Comparison of ENCODE assay signal across 33 cellular contexts in genomic region chr2:111205774-111206173, GRCh38.
"Had no signal": no experiment of that assay in that cellular context is flagged by ENCODE, and none has a peak within 500 bp of the region (broad histone marks: within the 10 kb centered on the region; RNA-seq: fewer than 3 reads in every experiment).

No MANE protein-coding gene starts in this region.

- H3K79me2 ChIP-seq: parathyroid adenoma had no signal

- H3K27ac Mint-ChIP-seq: activated CD8-positive, alpha-beta memory T cell treated with anti-CD3 and anti-CD28 coated beads, Interleukin-2, amount 10 ng/mL, durations not matched to agents 7 days and 5 days; activated CD8-positive, alpha-beta T cell treated with anti-CD3 and anti-CD28 coated beads, Interleukin-2, amount 10 ng/mL, durations not matched to agents 7 days and 5 days; activated naive CD8-positive, alpha-beta T cell treated with anti-CD3 and anti-CD28 coated beads for 36 hours; activated T-cell treated with anti-CD3 and anti-CD28 coated beads, Interleukin-2, amount 50 U/mL, for 72 hours; brain; effector memory CD8-positive, alpha-beta T cell; natural killer cell; stimulated activated memory B cell treated with anti-CD40 and anti-IgM and Interleukin-4, amounts not matched to agents 10 μg/mL and 1 μg/mL and 100 μg/mL, for 72 hours; stimulated activated naive CD8-positive, alpha-beta T cell treated with anti-CD3 and anti-CD28 coated beads, Interleukin-15, amount 100 ng/mL, for 72 hours; WTC11 had no signal

- H3K9ac ChIP-seq: neural progenitor cell, parathyroid adenoma had no signal

- H3K4me1 Mint-ChIP-seq: brain, WTC11 had no signal

- H3K4me2 ChIP-seq: neural progenitor cell, smooth muscle cell had no signal

- H3K9me3 Mint-ChIP-seq: activated naive CD8-positive, alpha-beta T cell treated with anti-CD3 and anti-CD28 coated beads for 36 hours; brain; effector memory CD8-positive, alpha-beta T cell; natural killer cell; neural progenitor cell; stimulated activated memory B cell treated with anti-CD40 and anti-IgM and Interleukin-4, amounts not matched to agents 10 μg/mL and 1 μg/mL and 100 μg/mL, for 72 hours; WTC11 had no signal

- DNase-seq: activated CD4-positive, alpha-beta T cell treated with anti-CD3 and anti-CD28 coated beads for 1 hour; activated CD8-positive, alpha-beta memory T cell treated with anti-CD3 and anti-CD28 coated beads, Interleukin-2, amount 10 ng/mL, durations not matched to agents 7 days and 5 days; activated CD8-positive, alpha-beta T cell treated with anti-CD3 and anti-CD28 coated beads, Interleukin-2, amount 10 ng/mL, durations not matched to agents 7 days and 5 days; activated naive CD4-positive, alpha-beta T cell treated with Interleukin-2 at 50 U/mL for 16 hours; activated naive CD8-positive, alpha-beta T cell treated with anti-CD3 and anti-CD28 coated beads for 36 hours; activated T-cell treated with anti-CD3 and anti-CD28 coated beads, Interleukin-2, amount 50 U/mL, for 72 hours; caudate nucleus; cortex of kidney; effector memory CD8-positive, alpha-beta T cell; esophagus squamous epithelium; foreskin melanocyte; heart right ventricle; lower lobe of right lung; mesenchymal stem cell; natural killer cell; occipital lobe; psoas muscle; stimulated activated CD4-positive, alpha-beta T cell treated with anti-CD3 and anti-CD28 coated beads, Interleukin-1b, Interleukin-23, amount 100 ng/mL, for 48 hours; stimulated activated CD4-positive, alpha-beta T cell treated with anti-CD3 and anti-CD28 coated beads, Interleukin-4, amount 100 ng/mL, for 4 hours; stimulated activated CD8-positive, alpha-beta memory T cell treated with anti-CD3 and anti-CD28 coated beads, Interleukin-4, amount 100 ng/mL, for 48 hours; stimulated activated naive CD8-positive, alpha-beta T cell treated with anti-CD3 and anti-CD28 coated beads, Interleukin-15, amount 100 ng/mL, for 72 hours; substantia nigra; T-helper 2 cell; thyroid gland; upper lobe of right lung had no signal

- H3K4me1 ChIP-seq: ascending aorta, esophagus squamous epithelium, heart right ventricle, lower lobe of right lung, parathyroid adenoma, psoas muscle, upper lobe of right lung had no signal

- H3K27me3 ChIP-seq: ascending aorta, esophagus squamous epithelium, heart right ventricle, neural progenitor cell, thyroid gland, upper lobe of right lung had no signal

- H3K36me3 Mint-ChIP-seq: activated naive CD8-positive, alpha-beta T cell treated with anti-CD3 and anti-CD28 coated beads for 36 hours; brain; natural killer cell; neural progenitor cell; WTC11 had no signal

- H3K4me3 Mint-ChIP-seq: activated CD8-positive, alpha-beta memory T cell treated with anti-CD3 and anti-CD28 coated beads, Interleukin-2, amount 10 ng/mL, durations not matched to agents 7 days and 5 days; activated CD8-positive, alpha-beta T cell treated with anti-CD3 and anti-CD28 coated beads, Interleukin-2, amount 10 ng/mL, durations not matched to agents 7 days and 5 days; activated naive CD8-positive, alpha-beta T cell treated with anti-CD3 and anti-CD28 coated beads for 36 hours; activated T-cell treated with anti-CD3 and anti-CD28 coated beads, Interleukin-2, amount 50 U/mL, for 72 hours; brain; effector memory CD8-positive, alpha-beta T cell; natural killer cell; neural progenitor cell; stimulated activated memory B cell treated with anti-CD40 and anti-IgM and Interleukin-4, amounts not matched to agents 10 μg/mL and 1 μg/mL and 100 μg/mL, for 72 hours; stimulated activated naive CD8-positive, alpha-beta T cell treated with anti-CD3 and anti-CD28 coated beads, Interleukin-15, amount 100 ng/mL, for 72 hours; WTC11 had no signal

- ATAC-seq: activated CD8-positive, alpha-beta memory T cell treated with anti-CD3 and anti-CD28 coated beads, Interleukin-2, amount 10 ng/mL, durations not matched to agents 7 days and 5 days; activated CD8-positive, alpha-beta T cell treated with anti-CD3 and anti-CD28 coated beads, Interleukin-2, amount 10 ng/mL, durations not matched to agents 7 days and 5 days; activated T-cell treated with anti-CD3 and anti-CD28 coated beads, Interleukin-2, amount 50 U/mL, for 72 hours; effector memory CD8-positive, alpha-beta T cell; heart right ventricle; left lobe of liver; lower lobe of right lung; natural killer cell; psoas muscle; stimulated activated memory B cell treated with anti-CD40 and anti-IgM and Interleukin-4, amounts not matched to agents 10 μg/mL and 1 μg/mL and 100 μg/mL, for 72 hours; stimulated activated naive CD8-positive, alpha-beta T cell treated with anti-CD3 and anti-CD28 coated beads, Interleukin-15, amount 100 ng/mL, for 72 hours; upper lobe of right lung; WTC11 had no signal

- H3K36me3 ChIP-seq: ascending aorta, esophagus squamous epithelium, lower lobe of right lung, neural progenitor cell, thyroid gland, upper lobe of right lung had no signal

- H3K4me3 ChIP-seq: ascending aorta, esophagus squamous epithelium, heart right ventricle, lower lobe of right lung, neural progenitor cell, psoas muscle, smooth muscle cell, thyroid gland, upper lobe of right lung had no signal

- H3K9me3 ChIP-seq: ascending aorta, esophagus squamous epithelium, heart right ventricle, lower lobe of right lung, psoas muscle, thyroid gland, upper lobe of right lung had no signal

- H3K27ac ChIP-seq: ascending aorta, esophagus squamous epithelium, heart right ventricle, lower lobe of right lung, neural progenitor cell, parathyroid adenoma, psoas muscle, thyroid gland, upper lobe of right lung had no signal

- H2AFZ ChIP-seq: neural progenitor cell, parathyroid adenoma had no signal

- H3K27me3 Mint-ChIP-seq: effector memory CD8-positive, alpha-beta T cell; stimulated activated memory B cell treated with anti-CD40 and anti-IgM and Interleukin-4, amounts not matched to agents 10 μg/mL and 1 μg/mL and 100 μg/mL, for 72 hours had no signal
